Comparison of ENCODE assay signal across 9 cellular contexts in the genomic region with DNA sequence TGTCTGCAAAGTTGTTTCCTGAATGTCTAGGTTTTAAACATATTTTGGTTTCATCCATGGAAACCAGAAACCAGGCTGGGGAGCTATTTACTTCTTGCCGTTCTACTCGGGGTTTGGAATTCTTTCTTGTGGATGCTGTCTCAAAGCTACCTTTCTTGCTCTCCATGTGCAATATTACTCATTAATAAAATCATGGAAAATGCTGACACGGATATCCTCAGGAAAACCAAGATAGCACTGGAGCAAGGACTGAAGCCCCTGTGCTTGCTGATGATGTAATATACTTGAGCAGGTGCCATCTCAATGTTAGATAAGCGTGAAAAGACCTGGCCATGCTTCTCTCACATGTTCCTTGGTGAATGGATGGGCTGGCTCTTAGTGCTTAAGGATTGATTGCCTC.
"Had no signal": no experiment of that assay in that cellular context is flagged by ENCODE, and none has a peak within 500 bp of the region (broad histone marks: within the 10 kb centered on the region; RNA-seq: fewer than 3 reads in every experiment).

No MANE protein-coding gene starts in this region.

- H3K36me3 Mint-ChIP-seq: IgD-negative memory B cell had no signal

- DNase-seq: GM23248, GOT3, H7, HFFc6, KG1 had no signal

- ATAC-seq: HCT116 had no signal

- H3K27ac Mint-ChIP-seq: HFFc6, IgD-negative memory B cell had no signal

- H3K36me3 ChIP-seq: HAP-1 had no signal

- H3K4me1 Mint-ChIP-seq: IgD-negative memory B cell had no signal

- H3K9ac ChIP-seq: GM23248 had no signal

- H2AFZ ChIP-seq: GM23248 had no signal

- H3K4me3 Mint-ChIP-seq: HFFc6, IgD-negative memory B cell had no signal

- H3K27ac ChIP-seq: GM23248 had no signal

- H3K9me3 ChIP-seq: HAP-1 had no signal

- H3K4me3 ChIP-seq: GM23248, HAP-1 had no signal

- H3K4me1 ChIP-seq: HAP-1 had no signal

- FAIRE-seq: HTR-8/SVneo had no signal
